In the genomic region with DNA sequence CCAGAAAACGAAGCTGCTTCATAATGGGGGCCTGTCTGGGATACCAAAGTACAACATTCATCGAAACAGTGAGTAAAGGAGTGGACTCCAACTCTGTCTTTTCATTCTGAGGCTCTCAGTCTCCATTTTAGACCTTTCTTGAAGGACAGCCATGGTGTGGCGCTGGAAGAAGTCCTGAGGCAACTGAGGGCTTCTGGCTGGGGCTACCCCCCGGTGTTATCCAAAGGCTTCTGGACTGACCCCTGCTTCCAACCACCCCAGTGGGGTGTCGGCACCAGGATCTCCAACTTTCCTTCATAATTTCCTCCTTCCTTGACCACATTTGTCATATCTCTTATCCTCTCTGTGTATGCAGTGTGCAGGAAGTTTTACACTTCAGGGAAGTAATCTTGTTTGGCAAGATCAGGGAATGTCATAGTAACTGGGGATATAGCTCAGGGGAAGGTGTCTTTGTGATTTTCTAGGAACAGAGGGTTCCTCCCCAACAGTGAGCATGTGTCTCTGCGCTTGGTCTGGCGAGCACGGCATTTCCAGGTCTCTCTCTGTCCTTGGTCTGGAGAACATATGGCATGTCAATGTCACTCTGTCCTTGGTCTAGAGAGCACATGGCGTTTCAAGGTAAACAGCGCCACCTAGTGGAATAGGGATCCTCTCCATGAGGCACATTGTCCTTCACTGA, we compare ENCODE assay signal across 8 cellular contexts. TPM values are rescaled to one million over a fixed set of nuclear protein-coding genes. Genes with fewer than 3 reads are reported as not detected.
DNase-seq lines count a peak whose midpoint lies in the region; ATAC-seq and TF ChIP-seq lines count a peak whose summit lies in the region.

No MANE protein-coding gene starts in this region.

- H3K27me3 ChIP-seq in GM23338 (ENCODE audit: insufficient read depth) (no peaks in the 10 kb centered on the region), dorsolateral prefrontal cortex (no peaks in the 10 kb centered on the region), mesendoderm (ENCODE audit: insufficient read depth, low read length, poor library complexity) (no peaks in the 10 kb centered on the region)

- no peak overlapping the region for H2BK15ac ChIP-seq in mesendoderm (replicated peaks; ENCODE audit: low read depth)

- H4K5ac ChIP-seq in mesendoderm (ENCODE audit: low read length): no peak overlapping the region

- no peak overlapping the region for H2BK120ac ChIP-seq in mesendoderm (ENCODE audit: low read depth, low read length)

- no CpG with 5 or more reads among the region's 10 CpGs for WGBS in mesendoderm (ENCODE audit: extremely low coverage, insufficient coverage, low lambda C conversion rate)

- no peaks in the 10 kb centered on the region for H3K79me1 ChIP-seq in mesendoderm (ENCODE audit: low read length)

- H3K18ac ChIP-seq in mesendoderm (ENCODE audit: low read length): no peak overlapping the region

- H4K8ac ChIP-seq in mesendoderm (ENCODE audit: low read depth, low read length): no peak overlapping the region

- H3K4me1 Mint-ChIP-seq in GM23338: no peaks in the 10 kb centered on the region

- no peak overlapping the region for H3K27ac Mint-ChIP-seq in GM23338

- H3K79me2 ChIP-seq in GM23338 (replicated peaks; ENCODE audit: insufficient read depth) (no peaks in the 10 kb centered on the region), mesendoderm (ENCODE audit: control insufficient read depth, insufficient read depth, low read length) (no peaks in the 10 kb centered on the region)

- H3K56ac ChIP-seq in mesendoderm (ENCODE audit: low read length): no peak overlapping the region

- peaks cover 62% of the 10 kb centered on the region for H3K9me3 Mint-ChIP-seq in GM23338

- H2AK5ac ChIP-seq in mesendoderm (ENCODE audit: low read length): no peak overlapping the region

- H3K4me2 ChIP-seq in GM23338: no peak overlapping the region
- H3K4me2 ChIP-seq in mesendoderm (ENCODE audit: low read length): no peak overlapping the region

- no peak overlapping the region for H3K27ac ChIP-seq in GM23338 (ENCODE audit: low read depth)
- no peak overlapping the region for H3K27ac ChIP-seq in dorsolateral prefrontal cortex
- no peak overlapping the region for H3K27ac ChIP-seq in mesendoderm (ENCODE audit: low read depth, low read length)

- intact Hi-C loops in dorsolateral prefrontal cortex (cut with DNase I): no loop called here

- H3K23ac ChIP-seq in mesendoderm (ENCODE audit: low read length): no peak overlapping the region

- no peaks in the 10 kb centered on the region for H3K9me2 ChIP-seq in GM23338 (ENCODE audit: insufficient read depth)

- TF ChIP-seq CTCF in AG09309 (IDR thresholded peaks at IDR 0.05; ENCODE audit: control insufficient read depth, insufficient read depth, low read depth, low read length, missing control alignments): peak; percentile 80
- peak; percentile 84 to 97 for TF ChIP-seq CTCF in GM23338 (conservative IDR thresholded peaks at IDR 0.05; ENCODE audit: low read depth in 2 of 2)
- peak in 55 of 56 donors; percentile 44 to 84 (median 74) for TF ChIP-seq CTCF in dorsolateral prefrontal cortex (IDR thresholded peaks at IDR 0.05 in 54 of 56, conservative IDR thresholded peaks at IDR 0.05 in 2 of 56; ENCODE audit: low read depth in 1 of 56, partially characterized antibody in 56 of 56)

- peaks cover 10% of the 10 kb centered on the region for H3K27me3 Mint-ChIP-seq in GM23338 (ENCODE audit: insufficient read depth, low read depth, poor library complexity)

- DNase-seq in AG09309 (ENCODE audit: low read depth): no peak
- peak; percentile 94 for DNase-seq in GM23338 (ENCODE audit: low spot score)
- DNase-seq in NCI-H82 treated with DMSO at 0.1 percent for 48 hours (lab: John Stamatoyannopoulos, UW; ENCODE audit: unreplicated experiment): peak; percentile 78
- DNase-seq in activated CD4-positive, alpha-beta T cell treated with anti-CD3 and anti-CD28 coated beads, Interleukin-2, amount 50 U/mL, for 4 hours: peak; percentile 60
- peak in 4 of 10 donors; percentile 22 to 85 (median 53) for DNase-seq in dorsolateral prefrontal cortex
- peak; percentile 81 for DNase-seq in mesendoderm
- DNase-seq in stimulated activated CD8-positive, alpha-beta memory T cell treated with anti-CD3 and anti-CD28 coated beads, Interleukin-7, amount 100 ng/mL, for 48 hours (ENCODE audit: extremely low read depth in 1 of 2, low read depth in 1 of 2): peak; percentile 23 to 61

- H3K9ac ChIP-seq in mesendoderm (ENCODE audit: low read length): no peak overlapping the region

- H3K4me3 Mint-ChIP-seq in GM23338: no peak overlapping the region

- H3K36me3 Mint-ChIP-seq in GM23338 (ENCODE audit: low read depth): peaks cover 51% of the 10 kb centered on the region

- no peaks in the 10 kb centered on the region for H4K20me1 ChIP-seq in GM23338 (replicated peaks; ENCODE audit: insufficient read depth)

- no peak overlapping the region for H3K4ac ChIP-seq in mesendoderm (ENCODE audit: low read depth, low read length)

- no peaks in the 10 kb centered on the region for H3K4me1 ChIP-seq in GM23338 (ENCODE audit: insufficient read depth)
- H3K4me1 ChIP-seq in mesendoderm (ENCODE audit: control insufficient read depth, low read depth, low read length): no peaks in the 10 kb centered on the region

- H3K36me3 ChIP-seq in GM23338 (ENCODE audit: insufficient read depth): peaks cover 4% of the 10 kb centered on the region; the same call in 1 of the 2 replicates
- no peaks in the 10 kb centered on the region for H3K36me3 ChIP-seq in mesendoderm (ENCODE audit: control insufficient read depth, insufficient read depth, low read length)

- H2BK5ac ChIP-seq in mesendoderm (ENCODE audit: low read length): no peak overlapping the region

- H3K4me3 ChIP-seq in AG09309 (ENCODE audit: control insufficient read depth, low read depth, low read length) (no peak overlapping the region), GM23338 (no peak overlapping the region), dorsolateral prefrontal cortex (no peak overlapping the region), mesendoderm (ENCODE audit: low read length) (no peak overlapping the region)

- ATAC-seq in GM23338 (peak; percentile 92), GM21528 (IDR thresholded peaks at IDR 0.05; ENCODE audit: low FRiP score, unreplicated experiment) (no peak)

- H3F3A ChIP-seq in GM23338 (replicated peaks; ENCODE audit: low read depth): 0 out of 2 replicates have a peak, but pooled peaks cover 4% of the 10 kb centered on the region

- H2AFZ ChIP-seq in GM23338: no peak overlapping the region

TF ChIP-seq in GM23338, 12 proteins besides CTCF, POLR2A, EP300 and RAD21 (continues in another document):
- TF ChIP-seq EZH2 (IDR thresholded peaks at IDR 0.05; ENCODE audit: low read depth, unreplicated experiment) (no peak), JUNB (IDR thresholded peaks at IDR 0.05; ENCODE audit: unreplicated experiment) (no peak), STAT1 (IDR thresholded peaks at IDR 0.05; ENCODE audit: unreplicated experiment) (no peak), POLR2AphosphoS5 (IDR thresholded peaks at IDR 0.05; ENCODE audit: low read depth) (no peak), ZNF331 (CRISPR knock-in tag; IDR thresholded peaks at IDR 0.05; ENCODE audit: low read depth) (no peak), EZH2phosphoT487 (IDR thresholded peaks at IDR 0.05; ENCODE audit: unreplicated experiment) (no peak)
- TF ChIP-seq, protein P1, sequence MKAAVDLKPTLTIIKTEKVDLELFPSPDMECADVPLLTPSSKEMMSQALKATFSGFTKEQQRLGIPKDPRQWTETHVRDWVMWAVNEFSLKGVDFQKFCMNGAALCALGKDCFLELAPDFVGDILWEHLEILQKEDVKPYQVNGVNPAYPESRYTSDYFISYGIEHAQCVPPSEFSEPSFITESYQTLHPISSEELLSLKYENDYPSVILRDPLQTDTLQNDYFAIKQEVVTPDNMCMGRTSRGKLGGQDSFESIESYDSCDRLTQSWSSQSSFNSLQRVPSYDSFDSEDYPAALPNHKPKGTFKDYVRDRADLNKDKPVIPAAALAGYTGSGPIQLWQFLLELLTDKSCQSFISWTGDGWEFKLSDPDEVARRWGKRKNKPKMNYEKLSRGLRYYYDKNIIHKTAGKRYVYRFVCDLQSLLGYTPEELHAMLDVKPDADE (IDR thresholded peaks at IDR 0.05): no peak

RNA-seq across cellular contexts. Expression of a gene that starts 19.4 kb away (rescaled TPM):
- total RNA-seq in GM23338 (2014; rRNA removed; shearing (Covaris generic)): 50.7 and 55.8 TPM in 2 replicates
- 22.7 and 24.9 TPM in 2 replicates for polyA plus RNA-seq in GM23338 (2016; fragmentation: Nextera tagmentation; extraction: Ambion mirVana)
- 100 to 1,000 TPM in 79 of 120 experiments, 10 to 100 TPM in 41; 87.5 to 123 (median 103) TPM for total RNA-seq in dorsolateral prefrontal cortex
- polyA plus RNA-seq in mesendoderm (2013, experiment 1 of 2): 27.3 TPM
- 27.9 TPM for polyA plus RNA-seq in mesendoderm (2013, experiment 2 of 2)

RNA-seq across cellular contexts. Expression of a gene that starts 51.2 kb away (rescaled TPM):
- 3.8 and 4.2 TPM in 2 replicates for total RNA-seq in GM23338 (2014; rRNA removed; shearing (Covaris generic))
- 0.95 and 1.1 TPM in 2 replicates for polyA plus RNA-seq in GM23338 (2016; fragmentation: Nextera tagmentation; extraction: Ambion mirVana)
- total RNA-seq in dorsolateral prefrontal cortex: 1 to 10 TPM in 115 of 120 experiments, under 1 TPM in 5; 0.64 to 4.2 (median 1.7) TPM
- 0.59 TPM for polyA plus RNA-seq in mesendoderm (2013, experiment 1 of 2)
- polyA plus RNA-seq in mesendoderm (2013, experiment 2 of 2): 0.59 TPM

RNA-seq across cellular contexts. Expression of a gene that starts 51.3 kb away (rescaled TPM):
- not detected in 2 replicates for total RNA-seq in GM23338 (2014; rRNA removed; shearing (Covaris generic))
- polyA plus RNA-seq in GM23338 (2016; fragmentation: Nextera tagmentation; extraction: Ambion mirVana): 0.54 TPM in 1 of 2 replicates, not detected in the other
- total RNA-seq in dorsolateral prefrontal cortex: 10 to 100 TPM in 8 of 120 experiments, 1 to 10 TPM in 111, not detected in 1; 1.2 to 16.0 (median 5.1) TPM
- 0.42 TPM for polyA plus RNA-seq in mesendoderm (2013, experiment 1 of 2)
- 0.22 TPM for polyA plus RNA-seq in mesendoderm (2013, experiment 2 of 2)

RNA-seq across cellular contexts. Expression of a gene that starts 51.4 kb away (rescaled TPM):
- total RNA-seq in GM23338 (2014; rRNA removed; shearing (Covaris generic)): 0.27 and 4.2 TPM in 2 replicates
- polyA plus RNA-seq in GM23338 (2016; fragmentation: Nextera tagmentation; extraction: Ambion mirVana): 2.1 and 3.6 TPM in 2 replicates
- 10 to 100 TPM in 59 of 120 experiments, 1 to 10 TPM in 61; 4.0 to 24.0 (median 9.9) TPM for total RNA-seq in dorsolateral prefrontal cortex
- 1.8 TPM for polyA plus RNA-seq in mesendoderm (2013, experiment 1 of 2)
- 1.6 TPM for polyA plus RNA-seq in mesendoderm (2013, experiment 2 of 2)
